Comparison of ENCODE assay signal across 1 cellular context in genomic region chr19:55316646-55317045, GRCh38.
TF ChIP-seq lines count a peak whose summit lies in the region.

No MANE protein-coding gene starts in this region.

TF ChIP-seq in GM23338, 12 proteins besides CTCF, POLR2A, EP300 and RAD21 (continued from another document):
- TF ChIP-seq ZNF462 (CRISPR knock-in tag; IDR thresholded peaks at IDR 0.05) = no peak
- no peak for TF ChIP-seq REST (IDR thresholded peaks at IDR 0.05; ENCODE audit: unreplicated experiment)
- no peak for TF ChIP-seq EZH2phosphoT487 (IDR thresholded peaks at IDR 0.05; ENCODE audit: unreplicated experiment)
- TF ChIP-seq STAT1 (IDR thresholded peaks at IDR 0.05; ENCODE audit: unreplicated experiment) = no peak
- TF ChIP-seq ETS1 (IDR thresholded peaks at IDR 0.05) = no peak
- TF ChIP-seq ZNF331 (CRISPR knock-in tag; IDR thresholded peaks at IDR 0.05; ENCODE audit: low read depth) = no peak
- no peak for TF ChIP-seq EZH2 (IDR thresholded peaks at IDR 0.05; ENCODE audit: low read depth, unreplicated experiment)
- TF ChIP-seq CREB1 (CRISPR knock-in tag; IDR thresholded peaks at IDR 0.05; ENCODE audit: low read depth) = no peak
TF ChIP-seq in GM23338: peak in this region for 0.
